8 cellular contexts compared by ENCODE assay signal in the genomic region with DNA sequence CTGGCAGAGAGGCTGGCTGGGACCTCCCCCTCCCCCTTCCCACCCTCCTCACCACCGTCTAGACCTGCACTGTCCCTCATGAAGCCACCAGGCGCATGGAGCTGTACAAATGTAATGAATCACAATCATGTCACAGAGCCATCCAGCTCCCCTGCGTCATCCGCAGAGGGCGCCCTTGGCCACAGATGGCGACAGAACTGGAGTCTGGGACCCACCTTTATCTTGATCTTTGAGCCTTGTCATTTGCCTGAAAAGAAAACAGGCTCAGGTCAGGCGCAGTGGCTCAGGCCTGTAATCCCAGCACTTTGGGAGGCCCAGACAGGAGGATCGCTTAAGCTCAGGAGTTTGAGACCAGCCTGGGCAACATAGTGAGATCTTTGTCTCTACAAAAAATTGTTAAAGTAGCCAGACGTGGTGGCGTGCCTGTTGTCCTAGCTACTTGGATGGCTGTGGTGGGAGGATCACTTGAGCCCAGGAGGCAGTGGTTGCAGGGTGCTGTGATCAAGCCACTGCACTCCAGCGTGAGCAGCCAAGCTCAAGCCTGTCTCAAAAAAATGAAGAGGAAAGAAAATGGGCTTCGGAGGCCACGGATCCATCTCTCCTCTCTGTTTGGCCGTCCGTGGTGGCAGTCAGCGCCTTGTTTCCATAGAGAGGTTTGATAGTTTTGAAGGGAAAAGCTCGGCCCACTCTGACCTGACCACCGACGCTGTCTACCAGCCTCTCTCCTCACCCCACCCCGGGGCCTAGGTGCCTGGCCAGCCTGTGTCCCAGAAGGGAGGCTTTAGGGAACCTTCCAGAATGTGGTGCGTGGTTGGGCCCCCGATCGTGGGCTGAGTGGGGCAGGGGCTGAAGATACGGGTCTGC. TPM values are rescaled to one million over a fixed set of nuclear protein-coding genes. Genes with fewer than 3 reads are reported as not detected.
A peak's percentile ranks its signal among the peaks of the same experiment; 100 is the strongest.
DNase-seq lines count a peak whose midpoint lies in the region; ATAC-seq and TF ChIP-seq lines count a peak whose summit lies in the region.

No MANE protein-coding gene starts in this region.

- H3K4me3 Mint-ChIP-seq in memory B cell = peak overlapping the region; percentile 46

- peaks cover 2% of the 10 kb centered on the region for H3K4me1 Mint-ChIP-seq in memory B cell

- H3K36me3 ChIP-seq in HEK293 (ENCODE audit: control insufficient read depth in 2 of 2, insufficient read depth in 1 of 2, low read length in 2 of 2) (no peaks in the 10 kb centered on the region), tibial artery (no peaks in the 10 kb centered on the region)

- peaks cover 2% of the 10 kb centered on the region for H3K27me3 Mint-ChIP-seq in memory B cell

- H3K4me3 ChIP-seq in HEK293 (ENCODE audit: low read depth, low read length) (no peak overlapping the region), tibial artery (no peak overlapping the region)

- H3K27ac ChIP-seq in HEK293 (ENCODE audit: extremely low read depth, low read depth, low read length) (no peak overlapping the region), tibial artery (no peak overlapping the region)

- H3K4me1 ChIP-seq in HEK293 (ENCODE audit: control insufficient read depth, insufficient read depth, low read length) = peaks cover 4% of the 10 kb centered on the region; the same call in 1 of the 2 replicates
- H3K4me1 ChIP-seq in tibial artery = peaks cover 8 to 34% (median 18%) of the 10 kb centered on the region in 4 donors

- peaks cover 0 to 66% of the 10 kb centered on the region in 2 donors for H3K27me3 ChIP-seq in tibial artery

- intact Hi-C loops in tibial artery (cut with DNase I; ENCODE audit: low total_unique reads) = no loop called here

- CTCF ChIA-PET in HEK293 (lab: Yijun Ruan, JAX) = interaction anchor here (0.5 to 2.0 kb wide), 21 partner anchors 10 to 357 kb away, joined by 3 to 15 read pairs (median 4); no protein-coding TSS in a partner anchor

- DNase-seq in ELF-1 (ENCODE audit: low read depth, low spot score) (peak; percentile 89), NCI-H69 (lab: John Stamatoyannopoulos, UW) (peak; percentile 71), memory B cell (ENCODE audit: low spot score in 2 of 2) (peak in 1 of 2 donors; percentile 49), ecto neural progenitor cell (ENCODE audit: low spot score) (no peak), tibial artery (no peak)
- peak in 1 of 2 donors; percentile 68 for DNase-seq in activated naive CD4-positive, alpha-beta T cell treated with anti-CD3 and anti-CD28 coated beads, Interleukin-2, amount 50 U/mL, for 72 hours (ENCODE audit: low spot score in 2 of 2)

- H3K27ac Mint-ChIP-seq in activated naive CD4-positive, alpha-beta T cell treated with anti-CD3 and anti-CD28 coated beads, Interleukin-2, amount 50 U/mL, for 72 hours = no peak overlapping the region
- no peak overlapping the region for H3K27ac Mint-ChIP-seq in memory B cell

- peak; percentile 95 for TF ChIP-seq CTCF in HEK293 (tag by site-specific recombination; IDR thresholded peaks at IDR 0.05)
- no peak for TF ChIP-seq CTCF in tibial artery (IDR thresholded peaks at IDR 0.05)

- no peaks in the 10 kb centered on the region for H3K9me3 ChIP-seq in HEK293 (ENCODE audit: control insufficient read depth, insufficient read depth, low read depth, low read length)
- H3K9me3 ChIP-seq in tibial artery = no peaks in the 10 kb centered on the region

- peak; percentile 69 to 79 for ATAC-seq in activated naive CD4-positive, alpha-beta T cell treated with anti-CD3 and anti-CD28 coated beads, Interleukin-2, amount 50 U/mL, for 72 hours
- ATAC-seq in memory B cell (ENCODE audit: low read depth) (peak; percentile 49), HG03045 (IDR thresholded peaks at IDR 0.05; ENCODE audit: unreplicated experiment) (no peak)

- H3K36me3 Mint-ChIP-seq in activated naive CD4-positive, alpha-beta T cell treated with anti-CD3 and anti-CD28 coated beads, Interleukin-2, amount 50 U/mL, for 72 hours = no peaks in the 10 kb centered on the region
- no peaks in the 10 kb centered on the region for H3K36me3 Mint-ChIP-seq in memory B cell

- POLR2A ChIA-PET in HEK293 (lab: Yijun Ruan, JAX) = interaction anchor here (0.6 to 1.2 kb wide), 8 partner anchors 17 to 188 kb away, joined by 3 to 7 read pairs (median 4); partner anchors contain the start of genes MRGBP, OGFR and TCFL5

- H3K9me3 Mint-ChIP-seq in activated naive CD4-positive, alpha-beta T cell treated with anti-CD3 and anti-CD28 coated beads, Interleukin-2, amount 50 U/mL, for 72 hours = no peaks in the 10 kb centered on the region
- H3K9me3 Mint-ChIP-seq in memory B cell = no peaks in the 10 kb centered on the region

TF ChIP-seq in HEK293, 187 proteins besides CTCF, POLR2A, EP300 and RAD21 (continues in another document):
- TF ChIP-seq ZSCAN30 (tag by site-specific recombination; IDR thresholded peaks at IDR 0.05) = peak; percentile 88
- TF ChIP-seq ZBTB1 (tag by site-specific recombination; IDR thresholded peaks at IDR 0.05) = no peak
- TF ChIP-seq ZNF311 (tag by site-specific recombination; IDR thresholded peaks at IDR 0.05; ENCODE audit: borderline replicate concordance) = no peak
- TF ChIP-seq, protein P1, sequence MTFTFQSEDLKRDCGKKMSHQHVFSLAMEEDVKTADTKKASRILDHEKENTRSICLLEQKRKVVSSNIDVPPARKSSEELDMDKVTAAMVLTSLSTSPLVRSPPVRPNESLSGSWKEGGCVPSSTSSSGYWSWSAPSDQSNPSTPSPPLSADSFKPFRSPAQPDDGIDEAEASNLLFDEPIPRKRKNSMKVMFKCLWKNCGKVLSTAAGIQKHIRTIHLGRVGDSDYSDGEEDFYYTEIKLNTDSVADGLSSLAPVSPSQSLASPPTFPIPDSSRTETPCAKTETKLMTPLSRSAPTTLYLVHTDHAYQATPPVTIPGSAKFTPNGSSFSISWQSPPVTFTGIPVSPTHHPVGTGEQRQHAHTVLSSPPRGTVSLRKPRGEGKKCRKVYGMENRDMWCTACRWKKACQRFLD (tag by site-specific recombination; IDR thresholded peaks at IDR 0.05) = no peak
- peak; percentile 69; the same call in 1 of the 2 replicates for TF ChIP-seq ZNF391 (tag by site-specific recombination; IDR thresholded peaks at IDR 0.05; ENCODE audit: borderline replicate concordance, low read depth)
- TF ChIP-seq, protein P2, sequence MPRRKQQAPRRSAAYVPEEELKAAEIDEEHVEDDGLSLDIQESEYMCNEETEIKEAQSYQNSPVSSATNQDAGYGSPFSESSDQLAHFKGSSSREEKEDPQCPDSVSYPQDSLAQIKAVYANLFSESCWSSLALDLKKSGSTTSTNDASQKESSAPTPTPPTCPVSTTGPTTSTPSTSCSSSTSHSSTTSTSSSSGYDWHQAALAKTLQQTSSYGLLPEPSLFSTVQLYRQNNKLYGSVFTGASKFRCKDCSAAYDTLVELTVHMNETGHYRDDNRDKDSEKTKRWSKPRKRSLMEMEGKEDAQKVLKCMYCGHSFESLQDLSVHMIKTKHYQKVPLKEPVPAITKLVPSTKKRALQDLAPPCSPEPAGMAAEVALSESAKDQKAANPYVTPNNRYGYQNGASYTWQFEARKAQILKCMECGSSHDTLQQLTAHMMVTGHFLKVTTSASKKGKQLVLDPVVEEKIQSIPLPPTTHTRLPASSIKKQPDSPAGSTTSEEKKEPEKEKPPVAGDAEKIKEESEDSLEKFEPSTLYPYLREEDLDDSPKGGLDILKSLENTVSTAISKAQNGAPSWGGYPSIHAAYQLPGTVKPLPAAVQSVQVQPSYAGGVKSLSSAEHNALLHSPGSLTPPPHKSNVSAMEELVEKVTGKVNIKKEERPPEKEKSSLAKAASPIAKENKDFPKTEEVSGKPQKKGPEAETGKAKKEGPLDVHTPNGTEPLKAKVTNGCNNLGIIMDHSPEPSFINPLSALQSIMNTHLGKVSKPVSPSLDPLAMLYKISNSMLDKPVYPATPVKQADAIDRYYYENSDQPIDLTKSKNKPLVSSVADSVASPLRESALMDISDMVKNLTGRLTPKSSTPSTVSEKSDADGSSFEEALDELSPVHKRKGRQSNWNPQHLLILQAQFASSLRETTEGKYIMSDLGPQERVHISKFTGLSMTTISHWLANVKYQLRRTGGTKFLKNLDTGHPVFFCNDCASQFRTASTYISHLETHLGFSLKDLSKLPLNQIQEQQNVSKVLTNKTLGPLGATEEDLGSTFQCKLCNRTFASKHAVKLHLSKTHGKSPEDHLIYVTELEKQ (tag by site-specific recombination; IDR thresholded peaks at IDR 0.05; ENCODE audit: borderline replicate concordance) = peak; percentile 84
- TF ChIP-seq ZBTB7A (tag by site-specific recombination; IDR thresholded peaks at IDR 0.05; ENCODE audit: low read depth) = peak; percentile 83; the same call in 1 of the 2 replicates
- TF ChIP-seq ZNF701 (tag by site-specific recombination; IDR thresholded peaks at IDR 0.05) = no peak
- TF ChIP-seq SP2 (tag by site-specific recombination; IDR thresholded peaks at IDR 0.05) = peak; percentile 62
- TF ChIP-seq ZNF514 (tag by site-specific recombination; IDR thresholded peaks at IDR 0.05) = no peak
- TF ChIP-seq EGR2 (tag by site-specific recombination; IDR thresholded peaks at IDR 0.05; ENCODE audit: low read depth) = no peak
- 0 out of 2 replicates have a peak, but pooled peaks have one; percentile 48 for TF ChIP-seq ZNF639 (tag by site-specific recombination; IDR thresholded peaks at IDR 0.05)
- TF ChIP-seq ZNF394 (tag by site-specific recombination; IDR thresholded peaks at IDR 0.05; ENCODE audit: borderline replicate concordance) = peak; percentile 40; the same call in 1 of the 2 replicates
- no peak for TF ChIP-seq SCRT2 (tag by site-specific recombination; IDR thresholded peaks at IDR 0.05)
- peak; percentile 98 for TF ChIP-seq ZNF335 (tag by site-specific recombination; conservative IDR thresholded peaks at IDR 0.05)
- peak; percentile 91 for TF ChIP-seq KLF8 (tag by site-specific recombination; IDR thresholded peaks at IDR 0.05)

RNA-seq across cellular contexts. Expression of gene COL9A3, which starts 6.2 kb away (rescaled TPM):
- total RNA-seq in activated naive CD4-positive, alpha-beta T cell treated with anti-CD3 and anti-CD28 coated beads, Interleukin-2, amount 50 U/mL, for 72 hours = not detected

RNA-seq across cellular contexts. Expression of gene OGFR, which starts 18.4 kb away (rescaled TPM):
- total RNA-seq in activated naive CD4-positive, alpha-beta T cell treated with anti-CD3 and anti-CD28 coated beads, Interleukin-2, amount 50 U/mL, for 72 hours = 10 to 100 TPM; 32.9 to 51.6 TPM

RNA-seq across cellular contexts. Expression of gene MRGBP, which starts 26.7 kb away (rescaled TPM):
- total RNA-seq in activated naive CD4-positive, alpha-beta T cell treated with anti-CD3 and anti-CD28 coated beads, Interleukin-2, amount 50 U/mL, for 72 hours = 10 to 100 TPM; 13.5 to 19.4 TPM

RNA-seq across cellular contexts. Expression of gene TCFL5, which starts 38.6 kb away (rescaled TPM):
- total RNA-seq in activated naive CD4-positive, alpha-beta T cell treated with anti-CD3 and anti-CD28 coated beads, Interleukin-2, amount 50 U/mL, for 72 hours = 1 to 10 TPM; 3.5 to 5.7 TPM

Comparison
In these comparisons a context has a peak if more than half of its experiments do, and no peak if none do; other contexts are left out.
1. DNase-seq: peak in ELF-1 (single experiment) and NCI-H69 (single experiment); none in ecto neural progenitor cell (single experiment) and tibial artery (0 of 2).